ENCODE assay signal across 1 cellular context in the genomic region with DNA sequence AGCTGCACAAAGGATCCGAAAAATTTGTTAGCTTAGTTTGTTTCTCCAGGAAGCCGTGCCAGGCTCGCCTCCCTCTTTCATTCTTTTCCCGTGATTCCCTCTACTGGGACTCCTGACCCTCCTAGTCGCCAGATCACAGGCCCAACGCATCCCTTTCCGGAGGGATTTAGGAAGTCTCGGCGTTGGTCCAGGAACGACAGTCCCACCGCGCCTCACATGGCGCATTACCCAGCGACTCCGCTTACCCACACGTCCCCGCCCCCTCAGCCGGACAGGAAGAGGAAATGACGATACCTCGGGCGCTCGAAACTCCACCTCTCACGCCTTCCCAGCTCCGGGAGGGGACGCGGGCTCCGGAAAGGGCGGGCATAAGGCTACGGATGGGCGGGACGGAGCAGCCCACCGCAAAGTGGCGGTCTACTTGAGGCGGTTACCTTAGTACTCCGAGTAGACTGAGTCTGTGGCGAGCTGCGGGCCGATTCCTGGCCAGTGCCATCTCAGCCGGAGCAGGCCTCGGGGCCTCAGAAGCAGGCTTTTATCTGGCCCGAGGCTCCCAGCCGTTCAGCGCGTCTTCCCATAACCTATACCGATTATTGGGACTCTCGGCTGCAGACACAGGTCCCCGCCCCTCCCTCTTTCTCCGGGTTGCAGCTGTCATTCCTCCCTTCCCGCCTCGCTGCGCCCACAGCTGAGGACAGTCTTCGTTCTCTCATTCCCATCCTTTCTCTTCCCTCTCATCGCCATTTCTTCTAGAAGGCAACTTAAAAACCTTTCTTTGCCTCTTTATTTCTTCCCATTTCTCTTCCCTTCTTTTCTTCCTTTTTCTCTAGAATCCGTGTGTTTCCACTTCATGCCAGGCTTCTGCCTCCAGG.
TF ChIP-seq lines count a peak whose summit lies in the region.

A gene with protein sequence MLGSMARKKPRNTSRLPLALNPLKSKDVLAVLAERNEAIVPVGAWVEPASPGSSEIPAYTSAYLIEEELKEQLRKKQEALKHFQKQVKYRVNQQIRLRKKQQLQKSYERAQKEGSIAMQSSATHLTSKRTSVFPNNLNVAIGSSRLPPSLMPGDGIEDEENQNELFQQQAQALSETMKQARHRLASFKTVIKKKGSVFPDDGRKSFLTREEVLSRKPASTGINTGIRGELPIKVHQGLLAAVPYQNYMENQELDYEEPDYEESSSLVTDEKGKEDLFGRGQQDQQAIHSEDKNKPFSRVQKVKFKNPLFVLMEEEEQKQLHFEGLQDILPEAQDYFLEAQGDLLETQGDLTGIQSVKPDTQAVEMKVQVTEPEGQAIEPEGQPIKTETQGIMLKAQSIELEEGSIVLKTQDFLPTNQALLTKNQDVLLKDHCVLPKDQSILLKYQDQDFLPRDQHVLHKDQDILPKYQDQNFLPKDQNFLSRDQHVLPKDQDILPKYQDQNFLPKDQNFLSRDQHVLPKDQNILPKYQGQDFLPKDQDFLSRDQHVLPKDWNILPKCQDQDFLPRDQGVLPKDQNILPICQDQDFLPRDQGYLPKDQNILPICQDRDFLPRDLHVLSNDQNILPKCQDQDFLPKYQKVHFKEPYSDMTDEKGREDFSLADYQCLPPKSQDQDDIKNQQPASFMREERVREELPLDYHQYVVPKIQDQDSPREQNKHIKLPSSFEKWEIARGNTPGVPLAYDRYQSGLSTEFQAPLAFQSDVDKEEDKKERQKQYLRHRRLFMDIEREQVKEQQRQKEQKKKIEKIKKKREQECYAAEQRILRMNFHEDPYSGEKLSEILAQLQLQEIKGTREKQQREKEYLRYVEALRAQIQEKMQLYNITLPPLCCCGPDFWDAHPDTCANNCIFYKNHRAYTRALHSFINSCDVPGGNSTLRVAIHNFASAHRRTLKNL (plus strand): TSS at position 450 of the 872 bp plus-strand sequence. CDS start 531 bp downstream, outside the sequence.

TF ChIP-seq in HepG2, 621 proteins besides CTCF, POLR2A, EP300 and RAD21 (continued from another document and continues in another):
- TF ChIP-seq, protein P1, sequence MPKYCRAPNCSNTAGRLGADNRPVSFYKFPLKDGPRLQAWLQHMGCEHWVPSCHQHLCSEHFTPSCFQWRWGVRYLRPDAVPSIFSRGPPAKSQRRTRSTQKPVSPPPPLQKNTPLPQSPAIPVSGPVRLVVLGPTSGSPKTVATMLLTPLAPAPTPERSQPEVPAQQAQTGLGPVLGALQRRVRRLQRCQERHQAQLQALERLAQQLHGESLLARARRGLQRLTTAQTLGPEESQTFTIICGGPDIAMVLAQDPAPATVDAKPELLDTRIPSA (CRISPR knock-in tag; IDR thresholded peaks at IDR 0.05; ENCODE audit: borderline replicate concordance) = no peak
- TF ChIP-seq ZNF282 (IDR thresholded peaks at IDR 0.05; ENCODE audit: partially characterized antibody) (no peak), ARNTL (CRISPR knock-in tag; IDR thresholded peaks at IDR 0.05) (peak; percentile 60; the same call in 1 of the 2 replicates), ZBTB34 (CRISPR knock-in tag; IDR thresholded peaks at IDR 0.05) (no peak), CREM (IDR thresholded peaks at IDR 0.05) (peak; percentile 90), CREM (CRISPR knock-in tag; IDR thresholded peaks at IDR 0.05) (no peak), ZNF224 (CRISPR knock-in tag; IDR thresholded peaks at IDR 0.05) (peak; percentile 46; the same call in 1 of the 2 replicates), ZNF660 (CRISPR knock-in tag; IDR thresholded peaks at IDR 0.05; ENCODE audit: borderline replicate concordance, low read depth) (no peak), NKX3-1 (CRISPR knock-in tag; IDR thresholded peaks at IDR 0.05) (peak; percentile 40; the same call in 1 of the 2 replicates), JUNB (CRISPR knock-in tag; IDR thresholded peaks at IDR 0.05; ENCODE audit: borderline replicate concordance) (no peak), HNF4A (CRISPR knock-in tag; IDR thresholded peaks at IDR 0.05) (0 out of 2 replicates have a peak, but pooled peaks have one; percentile 22), FUBP1 (CRISPR knock-in tag; IDR thresholded peaks at IDR 0.05; ENCODE audit: borderline replicate concordance) (0 out of 2 replicates have a peak, but pooled peaks have one; percentile 45), ZFX (CRISPR knock-in tag; IDR thresholded peaks at IDR 0.05; ENCODE audit: low read depth) (peak; percentile 88), ZNF749 (CRISPR knock-in tag; IDR thresholded peaks at IDR 0.05; ENCODE audit: borderline replicate concordance) (no peak), ZNF766 (CRISPR knock-in tag; IDR thresholded peaks at IDR 0.05; ENCODE audit: borderline replicate concordance) (0 out of 2 replicates have a peak, but pooled peaks have one; percentile 23), TBX2 (CRISPR knock-in tag; IDR thresholded peaks at IDR 0.05; ENCODE audit: borderline replicate concordance) (peak; percentile 69), BRD4 (CRISPR knock-in tag; IDR thresholded peaks at IDR 0.05) (no peak), ZNF883 (CRISPR knock-in tag; IDR thresholded peaks at IDR 0.05; ENCODE audit: not compliant biosample characterization) (no peak), POLR2AphosphoS2 (IDR thresholded peaks at IDR 0.05; ENCODE audit: low read depth, low read length) (no peak), SNAPC2 (CRISPR knock-in tag; IDR thresholded peaks at IDR 0.05) (no peak), ZBTB49 (CRISPR knock-in tag; IDR thresholded peaks at IDR 0.05; ENCODE audit: borderline replicate concordance) (no peak), THAP11 (CRISPR knock-in tag; IDR thresholded peaks at IDR 0.05) (peak; percentile 90), RFX3 (CRISPR knock-in tag; IDR thresholded peaks at IDR 0.05) (no peak), ELF4 (CRISPR knock-in tag; IDR thresholded peaks at IDR 0.05; ENCODE audit: borderline replicate concordance) (no peak; the same call in 1 of the 2 replicates), NBN (conservative IDR thresholded peaks at IDR 0.05) (no peak), ZNF737 (CRISPR knock-in tag; IDR thresholded peaks at IDR 0.05; ENCODE audit: borderline replicate concordance) (no peak), ERF (CRISPR knock-in tag; IDR thresholded peaks at IDR 0.05) (peak; percentile 58; the same call in 1 of the 2 replicates), ZNF7 (CRISPR knock-in tag; IDR thresholded peaks at IDR 0.05) (no peak), SP4 (CRISPR knock-in tag; IDR thresholded peaks at IDR 0.05) (peak; percentile 97), RARG (CRISPR knock-in tag; IDR thresholded peaks at IDR 0.05; ENCODE audit: low read depth) (no peak), FOXJ3 (CRISPR knock-in tag; IDR thresholded peaks at IDR 0.05; ENCODE audit: borderline replicate concordance) (peak; percentile 64; the same call in 1 of the 2 replicates), MIXL1 (CRISPR knock-in tag; IDR thresholded peaks at IDR 0.05) (no peak), SIN3A (IDR thresholded peaks at IDR 0.05; ENCODE audit: borderline replicate concordance, low read depth, low read length) (peak; percentile 87; the same call in 1 of the 2 replicates), ISL2 (CRISPR knock-in tag; IDR thresholded peaks at IDR 0.05) (peak; percentile 70; the same call in 1 of the 2 replicates), NFE2 (CRISPR knock-in tag; IDR thresholded peaks at IDR 0.05) (no peak)
- TF ChIP-seq, protein P2, sequence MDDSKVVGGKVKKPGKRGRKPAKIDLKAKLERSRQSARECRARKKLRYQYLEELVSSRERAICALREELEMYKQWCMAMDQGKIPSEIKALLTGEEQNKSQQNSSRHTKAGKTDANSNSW (CRISPR knock-in tag; IDR thresholded peaks at IDR 0.05; ENCODE audit: borderline replicate concordance) = peak; percentile 56; the same call in 1 of the 2 replicates
- TF ChIP-seq, protein P3, sequence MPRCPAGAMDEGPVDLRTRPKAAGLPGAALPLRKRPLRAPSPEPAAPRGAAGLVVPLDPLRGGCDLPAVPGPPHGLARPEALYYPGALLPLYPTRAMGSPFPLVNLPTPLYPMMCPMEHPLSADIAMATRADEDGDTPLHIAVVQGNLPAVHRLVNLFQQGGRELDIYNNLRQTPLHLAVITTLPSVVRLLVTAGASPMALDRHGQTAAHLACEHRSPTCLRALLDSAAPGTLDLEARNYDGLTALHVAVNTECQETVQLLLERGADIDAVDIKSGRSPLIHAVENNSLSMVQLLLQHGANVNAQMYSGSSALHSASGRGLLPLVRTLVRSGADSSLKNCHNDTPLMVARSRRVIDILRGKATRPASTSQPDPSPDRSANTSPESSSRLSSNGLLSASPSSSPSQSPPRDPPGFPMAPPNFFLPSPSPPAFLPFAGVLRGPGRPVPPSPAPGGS (CRISPR knock-in tag; IDR thresholded peaks at IDR 0.05) = peak; percentile 65; the same call in 1 of the 2 replicates
- TF ChIP-seq, protein P4, sequence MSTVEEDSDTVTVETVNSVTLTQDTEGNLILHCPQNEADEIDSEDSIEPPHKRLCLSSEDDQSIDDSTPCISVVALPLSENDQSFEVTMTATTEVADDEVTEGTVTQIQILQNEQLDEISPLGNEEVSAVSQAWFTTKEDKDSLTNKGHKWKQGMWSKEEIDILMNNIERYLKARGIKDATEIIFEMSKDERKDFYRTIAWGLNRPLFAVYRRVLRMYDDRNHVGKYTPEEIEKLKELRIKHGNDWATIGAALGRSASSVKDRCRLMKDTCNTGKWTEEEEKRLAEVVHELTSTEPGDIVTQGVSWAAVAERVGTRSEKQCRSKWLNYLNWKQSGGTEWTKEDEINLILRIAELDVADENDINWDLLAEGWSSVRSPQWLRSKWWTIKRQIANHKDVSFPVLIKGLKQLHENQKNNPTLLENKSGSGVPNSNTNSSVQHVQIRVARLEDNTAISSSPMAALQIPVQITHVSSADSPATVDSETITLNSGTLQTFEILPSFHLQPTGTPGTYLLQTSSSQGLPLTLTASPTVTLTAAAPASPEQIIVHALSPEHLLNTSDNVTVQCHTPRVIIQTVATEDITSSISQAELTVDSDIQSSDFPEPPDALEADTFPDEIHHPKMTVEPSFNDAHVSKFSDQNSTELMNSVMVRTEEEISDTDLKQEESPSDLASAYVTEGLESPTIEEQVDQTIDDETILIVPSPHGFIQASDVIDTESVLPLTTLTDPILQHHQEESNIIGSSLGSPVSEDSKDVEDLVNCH (CRISPR knock-in tag; IDR thresholded peaks at IDR 0.05) = 0 out of 2 replicates have a peak, but pooled peaks have one; percentile 12
- TF ChIP-seq, protein P5, sequence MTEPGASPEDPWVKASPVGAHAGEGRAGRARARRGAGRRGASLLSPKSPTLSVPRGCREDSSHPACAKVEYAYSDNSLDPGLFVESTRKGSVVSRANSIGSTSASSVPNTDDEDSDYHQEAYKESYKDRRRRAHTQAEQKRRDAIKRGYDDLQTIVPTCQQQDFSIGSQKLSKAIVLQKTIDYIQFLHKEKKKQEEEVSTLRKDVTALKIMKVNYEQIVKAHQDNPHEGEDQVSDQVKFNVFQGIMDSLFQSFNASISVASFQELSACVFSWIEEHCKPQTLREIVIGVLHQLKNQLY (CRISPR knock-in tag; IDR thresholded peaks at IDR 0.05) = peak; percentile 33; the same call in 1 of the 2 replicates
- TF ChIP-seq, protein P6, sequence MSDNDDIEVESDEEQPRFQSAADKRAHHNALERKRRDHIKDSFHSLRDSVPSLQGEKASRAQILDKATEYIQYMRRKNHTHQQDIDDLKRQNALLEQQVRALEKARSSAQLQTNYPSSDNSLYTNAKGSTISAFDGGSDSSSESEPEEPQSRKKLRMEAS (IDR thresholded peaks at IDR 0.05) = peak; percentile 90
- TF ChIP-seq, protein P7, sequence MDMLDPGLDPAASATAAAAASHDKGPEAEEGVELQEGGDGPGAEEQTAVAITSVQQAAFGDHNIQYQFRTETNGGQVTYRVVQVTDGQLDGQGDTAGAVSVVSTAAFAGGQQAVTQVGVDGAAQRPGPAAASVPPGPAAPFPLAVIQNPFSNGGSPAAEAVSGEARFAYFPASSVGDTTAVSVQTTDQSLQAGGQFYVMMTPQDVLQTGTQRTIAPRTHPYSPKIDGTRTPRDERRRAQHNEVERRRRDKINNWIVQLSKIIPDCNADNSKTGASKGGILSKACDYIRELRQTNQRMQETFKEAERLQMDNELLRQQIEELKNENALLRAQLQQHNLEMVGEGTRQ (IDR thresholded peaks at IDR 0.05; ENCODE audit: low read depth, low read length) = no peak
- TF ChIP-seq, protein P7 (CRISPR knock-in tag; IDR thresholded peaks at IDR 0.05; ENCODE audit: borderline replicate concordance) = peak; percentile 24; the same call in 1 of the 2 replicates
